Comparison of ENCODE assay signal across 26 cellular contexts in genomic region chr6:47096233-47096887, GRCh38. TPM values are rescaled to one million over a fixed set of nuclear protein-coding genes. Genes with fewer than 3 reads are reported as not detected.
DNase-seq lines count a peak whose midpoint lies in the region; ATAC-seq, FAIRE-seq and TF ChIP-seq lines count a peak whose summit lies in the region.
"Had no signal": no experiment of that assay in that cellular context is flagged by ENCODE, and none has a peak within 500 bp of the region (broad histone marks: within the 10 kb centered on the region; RNA-seq: fewer than 3 reads in every experiment).

No MANE protein-coding gene starts in this region.

- no peak for ATAC-seq in GM19455 (IDR thresholded peaks at IDR 0.05; ENCODE audit: unreplicated experiment)
- ATAC-seq: GM12878 had no signal

- H3K36me3 Mint-ChIP-seq in astrocyte (ENCODE audit: low read depth, unreplicated experiment) (no peaks in the 10 kb centered on the region), nephron (ENCODE audit: low read depth) (no peaks in the 10 kb centered on the region), osteocyte (ENCODE audit: unreplicated experiment) (no peaks in the 10 kb centered on the region)
- H3K36me3 Mint-ChIP-seq: brain had no signal

- H3K4me1 Mint-ChIP-seq in astrocyte (ENCODE audit: low read depth, unreplicated experiment) (peaks cover 31% of the 10 kb centered on the region), nephron (peaks cover 20% of the 10 kb centered on the region), osteocyte (ENCODE audit: unreplicated experiment) (peaks cover 6% of the 10 kb centered on the region)
- H3K4me1 Mint-ChIP-seq: activated CD4-positive, alpha-beta T cell treated with anti-CD3 and anti-CD28 coated beads for 36 hours had no signal

- no peaks in the 10 kb centered on the region for H3K9me3 Mint-ChIP-seq in astrocyte (ENCODE audit: unreplicated experiment)
- peaks cover 2% of the 10 kb centered on the region for H3K9me3 Mint-ChIP-seq in nephron
- H3K9me3 Mint-ChIP-seq in osteocyte (ENCODE audit: unreplicated experiment): no peaks in the 10 kb centered on the region
- H3K9me3 Mint-ChIP-seq: brain had no signal

- H3K27me3 Mint-ChIP-seq in astrocyte (ENCODE audit: low read depth, unreplicated experiment): no peaks in the 10 kb centered on the region
- peaks cover 3% of the 10 kb centered on the region for H3K27me3 Mint-ChIP-seq in nephron (ENCODE audit: low read depth)
- no peaks in the 10 kb centered on the region for H3K27me3 Mint-ChIP-seq in osteocyte (ENCODE audit: unreplicated experiment)
- H3K27me3 Mint-ChIP-seq: activated CD4-positive, alpha-beta T cell treated with anti-CD3 and anti-CD28 coated beads for 36 hours had no signal

- DNase-seq in LHCN-M2 (ENCODE audit: low read depth) (peak; percentile 7), astrocyte (ENCODE audit: low read depth) (no peak), T-helper 9 cell (no peak), osteocyte (ENCODE audit: extremely low spot score, unreplicated experiment) (no peak), GM19238 (ENCODE audit: insufficient read length, low spot score) (no peak)
- DNase-seq: activated CD4-positive, alpha-beta T cell treated with anti-CD3 and anti-CD28 coated beads for 36 hours; activated CD8-positive, alpha-beta memory T cell treated with anti-CD3 and anti-CD28 coated beads for 24 hours; activated gamma-delta T cell treated with Interleukin-2 at 50 U/mL for 16 hours; activated T-cell treated with anti-CD3 and anti-CD28 coated beads, Interleukin-2, amount 50 U/mL, for 1 hour; DMS53; effector CD8-positive, alpha-beta T cell; NCI-H1417; psoas muscle; small intestine; stimulated activated CD4-positive, alpha-beta T cell treated with anti-CD3 and anti-CD28 coated beads, Interleukin-2, amount 100 ng/mL, for 24 hours; T-helper 1 cell; uterus had no signal

- H3K36me3 ChIP-seq in BLaER1 (no peaks in the 10 kb centered on the region), astrocyte (ENCODE audit: insufficient read depth, low read length) (no peaks in the 10 kb centered on the region)
- H3K36me3 ChIP-seq: neutrophil, uterus had no signal

- H3K9me3 ChIP-seq in BLaER1 (no peaks in the 10 kb centered on the region), astrocyte (ENCODE audit: insufficient read depth, low read depth, low read length) (no peaks in the 10 kb centered on the region)
- H3K9me3 ChIP-seq: A549, neutrophil, psoas muscle, uterus had no signal

- H4K20me1 ChIP-seq in BLaER1 (no peaks in the 10 kb centered on the region), astrocyte (ENCODE audit: insufficient read depth, low read length) (no peaks in the 10 kb centered on the region)

- FAIRE-seq in astrocyte (lab: Jason Lieb, UNC): no peak
- FAIRE-seq: A549, GM12878, small intestine had no signal

- H3K79me2 ChIP-seq in astrocyte (ENCODE audit: insufficient read depth, low read length): no peaks in the 10 kb centered on the region
- H3K79me2 ChIP-seq: hepatocyte had no signal

- H3K27ac Mint-ChIP-seq in astrocyte (ENCODE audit: unreplicated experiment) (peak overlapping the region; percentile 66), nephron (peak overlapping the region in 2 of 3 experiments; percentile 26 to 70), osteocyte (ENCODE audit: unreplicated experiment) (no peak overlapping the region)
- H3K27ac Mint-ChIP-seq: activated CD4-positive, alpha-beta T cell treated with anti-CD3 and anti-CD28 coated beads for 36 hours had no signal

- H3K4me2 ChIP-seq in BLaER1 (no peak overlapping the region), astrocyte (ENCODE audit: low read length) (no peak overlapping the region)
- H3K4me2 ChIP-seq: A549, hepatocyte had no signal

- H3K27ac ChIP-seq in BLaER1 (0 out of 2 replicates have a peak overlapping the region, but pooled peaks have one; percentile 25), astrocyte (ENCODE audit: low read depth, low read length) (no peak overlapping the region)
- H3K27ac ChIP-seq: foreskin keratinocyte, neutrophil, psoas muscle had no signal

- H3K4me1 ChIP-seq in BLaER1 (peaks cover 16% of the 10 kb centered on the region), astrocyte (ENCODE audit: insufficient read depth, low read length) (peaks cover 5% of the 10 kb centered on the region)

- TF ChIP-seq CTCF in astrocyte (IDR thresholded peaks at IDR 0.05; ENCODE audit: insufficient read depth, low read depth, low read length) (no peak), nephron (IDR thresholded peaks at IDR 0.05; ENCODE audit: unreplicated experiment in 3 of 3) (no peak), osteocyte (IDR thresholded peaks at IDR 0.05) (no peak)

- H3K9ac ChIP-seq in BLaER1 (no peak overlapping the region), astrocyte (ENCODE audit: low read length) (no peak overlapping the region)

- H2AFZ ChIP-seq in astrocyte (ENCODE audit: low read depth, low read length): no peak overlapping the region
- H2AFZ ChIP-seq: hepatocyte had no signal

- no peaks in the 10 kb centered on the region for H3K27me3 ChIP-seq in BLaER1
- H3K27me3 ChIP-seq in astrocyte (ENCODE audit: insufficient read depth, low read length): no peaks in the 10 kb centered on the region
- H3K27me3 ChIP-seq: foreskin keratinocyte, hepatocyte, neutrophil, uterus had no signal

- H3K4me3 Mint-ChIP-seq in astrocyte (ENCODE audit: unreplicated experiment): no peak overlapping the region
- H3K4me3 Mint-ChIP-seq in nephron: no peak overlapping the region
- H3K4me3 Mint-ChIP-seq in osteocyte (ENCODE audit: unreplicated experiment): no peak overlapping the region
- H3K4me3 Mint-ChIP-seq: activated CD4-positive, alpha-beta T cell treated with anti-CD3 and anti-CD28 coated beads for 36 hours; brain had no signal

- H3K4me3 ChIP-seq in BLaER1 (no peak overlapping the region), astrocyte (ENCODE audit: insufficient read depth, low read depth, low read length) (no peak overlapping the region)
- H3K4me3 ChIP-seq: A549, GM12878, hepatocyte, psoas muscle, uterus had no signal

RNA-seq across cellular contexts. Expression of gene ADGRF1, which starts 54.2 kb away (rescaled TPM):
- total RNA-seq in LHCN-M2 (2014; rRNA removed) (not detected in 2 replicates), astrocyte (0.05 and 0.25 TPM in 2 replicates), osteocyte (not detected in 2 replicates)
- polyA plus RNA-seq in LHCN-M2 (2012): not detected
- total RNA-seq: activated CD4-positive, alpha-beta T cell treated with anti-CD3 and anti-CD28 coated beads for 36 hours; psoas muscle had no signal
- polyA plus RNA-seq: GM12878, psoas muscle had no signal
